ENCODE assay signal across 9 cellular contexts in genomic region chr7:74252893-74253292, GRCh38. TPM values are rescaled to one million over a fixed set of nuclear protein-coding genes. Genes with fewer than 3 reads are reported as not detected.
DNase-seq lines count a peak whose midpoint lies in the region; ATAC-seq and TF ChIP-seq lines count a peak whose summit lies in the region.
"Had no signal": no experiment of that assay in that cellular context is flagged by ENCODE, and none has a peak within 500 bp of the region (broad histone marks: within the 10 kb centered on the region; RNA-seq: fewer than 3 reads in every experiment).

No MANE protein-coding gene starts in this region.

- H3K4me3 Mint-ChIP-seq in CD8-positive, alpha-beta memory T cell, result peak overlapping the region; percentile 61 to 96 (median 73)
- peak overlapping the region; percentile 51 for H3K4me3 Mint-ChIP-seq in memory B cell

- POLR2A ChIA-PET in CD8-positive, alpha-beta memory T cell (lab: Charles Lee), result no interaction called here

- CTCF ChIA-PET in CD8-positive, alpha-beta memory T cell (lab: Charles Lee), result no interaction called here

- no peaks in the 10 kb centered on the region for H3K9me3 Mint-ChIP-seq in CD8-positive, alpha-beta memory T cell
- no peaks in the 10 kb centered on the region for H3K9me3 Mint-ChIP-seq in memory B cell

- no peak for TF ChIP-seq EP300 in upper lobe of left lung (IDR thresholded peaks at IDR 0.05)

- WGBS in upper lobe of left lung, 2 donors, result 77 to 83% methylated on average over 5 of the region's 5 CpGs

- ATAC-seq in memory B cell (ENCODE audit: low read depth), result no peak
- ATAC-seq in upper lobe of left lung (ENCODE audit: low FRiP score in 2 of 2), result no peak
- ATAC-seq in HG02759 (IDR thresholded peaks at IDR 0.05; ENCODE audit: unreplicated experiment), result no peak
- no peak for ATAC-seq in HG02870 (IDR thresholded peaks at IDR 0.05; ENCODE audit: unreplicated experiment)

- no peak for TF ChIP-seq POLR2A in upper lobe of left lung (IDR thresholded peaks at IDR 0.05)

- peaks cover 18% of the 10 kb centered on the region for H3K36me3 ChIP-seq in CD8-positive, alpha-beta memory T cell (ENCODE audit: insufficient read depth, low read length)
- peaks cover 43% of the 10 kb centered on the region for H3K36me3 ChIP-seq in HUES6 (ENCODE audit: control insufficient read depth, insufficient read depth, low read length)
- peaks cover 7 to 38% (median 26%) of the 10 kb centered on the region in 4 donors for H3K36me3 ChIP-seq in upper lobe of left lung

- H3K27ac ChIP-seq in CD8-positive, alpha-beta memory T cell (ENCODE audit: low read depth, low read length), result no peak overlapping the region
- H3K27ac ChIP-seq in HUES6 (ENCODE audit: low read depth, low read length) (no peak overlapping the region), VCaP (peak overlapping the region; percentile 99), upper lobe of left lung (no peak overlapping the region)

- no peak for DNase-seq in CD8-positive, alpha-beta memory T cell
- no peak for DNase-seq in memory B cell (ENCODE audit: low spot score in 2 of 2)
- no peak for DNase-seq in amniotic stem cell (lab: John Stamatoyannopoulos, UW)
- DNase-seq in upper lobe of left lung, result no peak
- DNase-seq: SIG-M5 had no signal

- H3K4me1 Mint-ChIP-seq in CD8-positive, alpha-beta memory T cell, result peaks cover 17 to 34% (median 30%) of the 10 kb centered on the region in 3 donors
- peaks cover 13% of the 10 kb centered on the region for H3K4me1 Mint-ChIP-seq in memory B cell

- H3K4me1 ChIP-seq in CD8-positive, alpha-beta memory T cell (ENCODE audit: insufficient read depth, low read length), result peaks cover 10% of the 10 kb centered on the region
- H3K4me1 ChIP-seq in HUES6 (ENCODE audit: control insufficient read depth, insufficient read depth, low read length) (no peaks in the 10 kb centered on the region), upper lobe of left lung (peaks cover 21 to 33% (median 27%) of the 10 kb centered on the region in 4 donors)

- TF ChIP-seq CTCF in VCaP (conservative IDR thresholded peaks at IDR 0.05) (no peak), upper lobe of left lung (IDR thresholded peaks at IDR 0.05) (no peak)

- no peaks in the 10 kb centered on the region for H3K9me3 ChIP-seq in CD8-positive, alpha-beta memory T cell (ENCODE audit: low read length)
- H3K9me3 ChIP-seq in HUES6 (ENCODE audit: control insufficient read depth, insufficient read depth, low read depth, low read length) (no peaks in the 10 kb centered on the region), upper lobe of left lung (no peaks in the 10 kb centered on the region)

- no peaks in the 10 kb centered on the region for H3K27me3 Mint-ChIP-seq in CD8-positive, alpha-beta memory T cell
- H3K27me3 Mint-ChIP-seq in memory B cell, result no peaks in the 10 kb centered on the region

- no peak overlapping the region for H3K4me3 ChIP-seq in CD8-positive, alpha-beta memory T cell (ENCODE audit: low read length)
- H3K4me3 ChIP-seq in HUES6 (ENCODE audit: low read depth, low read length) (peak overlapping the region; percentile 95), upper lobe of left lung (peak overlapping the region in 1 of 4 donors; percentile 91)

- peaks cover 0 to 40% (median 10%) of the 10 kb centered on the region in 3 donors for H3K36me3 Mint-ChIP-seq in CD8-positive, alpha-beta memory T cell
- peaks cover 16% of the 10 kb centered on the region for H3K36me3 Mint-ChIP-seq in memory B cell

- peak overlapping the region in 3 of 8 donors; percentile 29 to 70 (median 47) for H3K27ac Mint-ChIP-seq in CD8-positive, alpha-beta memory T cell
- no peak overlapping the region for H3K27ac Mint-ChIP-seq in memory B cell

- no peaks in the 10 kb centered on the region for H3K27me3 ChIP-seq in CD8-positive, alpha-beta memory T cell (ENCODE audit: insufficient read depth, low read length, poor library complexity, severe bottlenecking)
- H3K27me3 ChIP-seq in HUES6 (ENCODE audit: control insufficient read depth, insufficient read depth, low read length) (no peaks in the 10 kb centered on the region), upper lobe of left lung (no peaks in the 10 kb centered on the region)

- H3K9ac ChIP-seq in HUES6 (ENCODE audit: low read length), result no peak overlapping the region

RNA-seq across cellular contexts. Expression of gene RFC2, which starts 1.3 kb away (rescaled TPM):
- total RNA-seq in CD8-positive, alpha-beta memory T cell, result 10 to 100 TPM; 88.9 to 99.4 TPM
- 24.8 TPM for polyA plus RNA-seq in CD8-positive, alpha-beta memory T cell
- total RNA-seq in upper lobe of left lung, result 10 to 100 TPM in 5 of 6 donors, 1 to 10 TPM in 1; 9.5 to 19.4 (median 14.0) TPM

RNA-seq across cellular contexts. Expression of gene CLIP2, which starts 36.3 kb away (rescaled TPM):
- 1 to 10 TPM; 2.4 to 2.9 TPM for total RNA-seq in CD8-positive, alpha-beta memory T cell
- polyA plus RNA-seq in CD8-positive, alpha-beta memory T cell, result 0.94 TPM
- 10 to 100 TPM; 12.1 to 55.5 (median 24.8) TPM for total RNA-seq in upper lobe of left lung

RNA-seq across cellular contexts. Expression of gene LAT2, which starts 43.1 kb away (rescaled TPM):
- 1 to 10 TPM; 1.9 to 2.8 TPM for total RNA-seq in CD8-positive, alpha-beta memory T cell
- polyA plus RNA-seq in CD8-positive, alpha-beta memory T cell, result 6.5 TPM
- 10 to 100 TPM; 15.2 to 77.1 (median 34.7) TPM for total RNA-seq in upper lobe of left lung

Comparison
In these comparisons a context has a peak if more than half of its experiments do, and no peak if none do; other contexts are left out.
1. RNA of gene RFC2, which starts 1.3 kb away (total RNA-seq): 88.9 to 99.4 TPM in CD8-positive, alpha-beta memory T cell; 9.5 to 19.4 TPM in upper lobe of left lung; every median in the first group is over 4 times any median in the second.
2. RNA of gene LAT2, which starts 43.1 kb away (total RNA-seq): 15.2 to 77.1 TPM in upper lobe of left lung; 1.9 to 2.8 TPM in CD8-positive, alpha-beta memory T cell; every median in the first group is over 4 times any median in the second.